1 cellular context compared by ENCODE assay signal in the genomic region with DNA sequence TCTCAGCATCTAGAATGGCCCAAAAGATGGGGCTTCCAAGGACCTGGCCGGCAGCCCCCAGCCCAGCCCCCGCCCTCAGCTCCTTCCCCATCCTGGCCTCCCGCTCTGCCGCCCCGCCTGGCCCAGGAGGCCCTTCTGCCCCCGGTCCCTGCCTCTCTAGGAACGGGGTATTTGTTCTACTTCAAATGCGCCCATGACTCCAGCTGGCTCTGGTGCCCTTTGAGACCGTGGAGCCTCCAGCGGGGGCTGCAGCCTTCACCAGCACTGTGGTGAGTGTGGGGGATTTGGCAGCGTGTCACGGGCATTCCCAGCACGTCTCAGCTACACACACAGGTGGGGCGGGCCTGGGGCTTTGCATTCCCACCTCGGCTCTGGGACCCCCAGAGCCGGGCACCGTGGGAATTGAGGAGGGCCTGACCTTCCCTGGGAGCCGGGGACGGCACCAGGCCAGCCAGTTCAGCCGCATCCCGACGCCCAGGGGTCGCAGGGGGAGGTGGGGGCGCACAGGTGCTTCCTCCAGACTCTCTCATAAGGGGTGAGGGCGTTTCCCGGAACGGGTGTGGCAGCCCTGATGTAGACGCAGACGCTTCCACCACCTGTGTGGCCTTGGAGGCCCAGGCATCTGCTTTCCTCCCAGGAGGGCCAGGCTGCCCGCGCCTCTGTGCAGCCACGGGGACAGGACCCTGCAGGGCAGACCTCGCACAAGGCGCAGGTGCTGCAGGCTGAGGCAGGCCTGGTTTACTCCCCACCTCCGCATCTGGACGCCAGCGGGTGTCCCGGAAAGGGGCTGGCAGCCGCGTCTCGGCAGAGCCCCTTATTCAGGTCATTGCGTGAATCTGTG.
TF ChIP-seq lines count a peak whose summit lies in the region.

No MANE protein-coding gene starts in this region.

TF ChIP-seq in GM23338, 12 proteins besides CTCF, POLR2A, EP300 and RAD21 (continued from another document):
- TF ChIP-seq, protein P1, sequence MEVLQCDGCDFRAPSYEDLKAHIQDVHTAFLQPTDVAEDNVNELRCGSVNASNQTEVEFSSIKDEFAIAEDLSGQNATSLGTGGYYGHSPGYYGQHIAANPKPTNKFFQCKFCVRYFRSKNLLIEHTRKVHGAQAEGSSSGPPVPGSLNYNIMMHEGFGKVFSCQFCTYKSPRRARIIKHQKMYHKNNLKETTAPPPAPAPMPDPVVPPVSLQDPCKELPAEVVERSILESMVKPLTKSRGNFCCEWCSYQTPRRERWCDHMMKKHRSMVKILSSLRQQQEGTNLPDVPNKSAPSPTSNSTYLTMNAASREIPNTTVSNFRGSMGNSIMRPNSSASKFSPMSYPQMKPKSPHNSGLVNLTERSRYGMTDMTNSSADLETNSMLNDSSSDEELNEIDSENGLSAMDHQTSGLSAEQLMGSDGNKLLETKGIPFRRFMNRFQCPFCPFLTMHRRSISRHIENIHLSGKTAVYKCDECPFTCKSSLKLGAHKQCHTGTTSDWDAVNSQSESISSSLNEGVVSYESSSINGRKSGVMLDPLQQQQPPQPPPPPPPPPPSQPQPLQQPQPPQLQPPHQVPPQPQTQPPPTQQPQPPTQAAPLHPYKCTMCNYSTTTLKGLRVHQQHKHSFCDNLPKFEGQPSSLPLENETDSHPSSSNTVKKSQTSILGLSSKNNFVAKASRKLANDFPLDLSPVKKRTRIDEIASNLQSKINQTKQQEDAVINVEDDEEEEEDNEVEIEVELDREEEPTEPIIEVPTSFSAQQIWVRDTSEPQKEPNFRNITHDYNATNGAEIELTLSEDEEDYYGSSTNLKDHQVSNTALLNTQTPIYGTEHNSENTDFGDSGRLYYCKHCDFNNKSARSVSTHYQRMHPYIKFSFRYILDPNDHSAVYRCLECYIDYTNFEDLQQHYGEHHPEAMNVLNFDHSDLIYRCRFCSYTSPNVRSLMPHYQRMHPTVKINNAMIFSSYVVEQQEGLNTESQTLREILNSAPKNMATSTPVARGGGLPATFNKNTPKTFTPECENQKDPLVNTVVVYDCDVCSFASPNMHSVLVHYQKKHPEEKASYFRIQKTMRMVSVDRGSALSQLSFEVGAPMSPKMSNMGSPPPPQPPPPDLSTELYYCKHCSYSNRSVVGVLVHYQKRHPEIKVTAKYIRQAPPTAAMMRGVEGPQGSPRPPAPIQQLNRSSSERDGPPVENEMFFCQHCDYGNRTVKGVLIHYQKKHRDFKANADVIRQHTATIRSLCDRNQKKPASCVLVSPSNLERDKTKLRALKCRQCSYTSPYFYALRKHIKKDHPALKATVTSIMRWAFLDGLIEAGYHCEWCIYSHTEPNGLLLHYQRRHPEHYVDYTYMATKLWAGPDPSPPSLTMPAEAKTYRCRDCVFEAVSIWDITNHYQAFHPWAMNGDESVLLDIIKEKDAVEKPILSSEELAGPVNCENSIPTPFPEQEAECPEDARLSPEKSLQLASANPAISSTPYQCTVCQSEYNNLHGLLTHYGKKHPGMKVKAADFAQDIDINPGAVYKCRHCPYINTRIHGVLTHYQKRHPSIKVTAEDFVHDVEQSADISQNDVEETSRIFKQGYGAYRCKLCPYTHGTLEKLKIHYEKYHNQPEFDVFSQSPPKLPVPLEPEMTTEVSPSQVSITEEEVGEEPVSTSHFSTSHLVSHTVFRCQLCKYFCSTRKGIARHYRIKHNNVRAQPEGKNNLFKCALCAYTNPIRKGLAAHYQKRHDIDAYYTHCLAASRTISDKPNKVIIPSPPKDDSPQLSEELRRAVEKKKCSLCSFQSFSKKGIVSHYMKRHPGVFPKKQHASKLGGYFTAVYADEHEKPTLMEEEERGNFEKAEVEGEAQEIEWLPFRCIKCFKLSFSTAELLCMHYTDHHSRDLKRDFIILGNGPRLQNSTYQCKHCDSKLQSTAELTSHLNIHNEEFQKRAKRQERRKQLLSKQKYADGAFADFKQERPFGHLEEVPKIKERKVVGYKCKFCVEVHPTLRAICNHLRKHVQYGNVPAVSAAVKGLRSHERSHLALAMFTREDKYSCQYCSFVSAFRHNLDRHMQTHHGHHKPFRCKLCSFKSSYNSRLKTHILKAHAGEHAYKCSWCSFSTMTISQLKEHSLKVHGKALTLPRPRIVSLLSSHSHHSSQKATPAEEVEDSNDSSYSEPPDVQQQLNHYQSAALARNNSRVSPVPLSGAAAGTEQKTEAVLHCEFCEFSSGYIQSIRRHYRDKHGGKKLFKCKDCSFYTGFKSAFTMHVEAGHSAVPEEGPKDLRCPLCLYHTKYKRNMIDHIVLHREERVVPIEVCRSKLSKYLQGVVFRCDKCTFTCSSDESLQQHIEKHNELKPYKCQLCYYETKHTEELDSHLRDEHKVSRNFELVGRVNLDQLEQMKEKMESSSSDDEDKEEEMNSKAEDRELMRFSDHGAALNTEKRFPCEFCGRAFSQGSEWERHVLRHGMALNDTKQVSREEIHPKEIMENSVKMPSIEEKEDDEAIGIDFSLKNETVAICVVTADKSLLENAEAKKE (CRISPR knock-in tag; IDR thresholded peaks at IDR 0.05) = no peak
- TF ChIP-seq, protein P2, sequence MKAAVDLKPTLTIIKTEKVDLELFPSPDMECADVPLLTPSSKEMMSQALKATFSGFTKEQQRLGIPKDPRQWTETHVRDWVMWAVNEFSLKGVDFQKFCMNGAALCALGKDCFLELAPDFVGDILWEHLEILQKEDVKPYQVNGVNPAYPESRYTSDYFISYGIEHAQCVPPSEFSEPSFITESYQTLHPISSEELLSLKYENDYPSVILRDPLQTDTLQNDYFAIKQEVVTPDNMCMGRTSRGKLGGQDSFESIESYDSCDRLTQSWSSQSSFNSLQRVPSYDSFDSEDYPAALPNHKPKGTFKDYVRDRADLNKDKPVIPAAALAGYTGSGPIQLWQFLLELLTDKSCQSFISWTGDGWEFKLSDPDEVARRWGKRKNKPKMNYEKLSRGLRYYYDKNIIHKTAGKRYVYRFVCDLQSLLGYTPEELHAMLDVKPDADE (IDR thresholded peaks at IDR 0.05) = no peak
- TF ChIP-seq CREB1 (CRISPR knock-in tag; IDR thresholded peaks at IDR 0.05; ENCODE audit: low read depth) = no peak
- TF ChIP-seq, protein P3, sequence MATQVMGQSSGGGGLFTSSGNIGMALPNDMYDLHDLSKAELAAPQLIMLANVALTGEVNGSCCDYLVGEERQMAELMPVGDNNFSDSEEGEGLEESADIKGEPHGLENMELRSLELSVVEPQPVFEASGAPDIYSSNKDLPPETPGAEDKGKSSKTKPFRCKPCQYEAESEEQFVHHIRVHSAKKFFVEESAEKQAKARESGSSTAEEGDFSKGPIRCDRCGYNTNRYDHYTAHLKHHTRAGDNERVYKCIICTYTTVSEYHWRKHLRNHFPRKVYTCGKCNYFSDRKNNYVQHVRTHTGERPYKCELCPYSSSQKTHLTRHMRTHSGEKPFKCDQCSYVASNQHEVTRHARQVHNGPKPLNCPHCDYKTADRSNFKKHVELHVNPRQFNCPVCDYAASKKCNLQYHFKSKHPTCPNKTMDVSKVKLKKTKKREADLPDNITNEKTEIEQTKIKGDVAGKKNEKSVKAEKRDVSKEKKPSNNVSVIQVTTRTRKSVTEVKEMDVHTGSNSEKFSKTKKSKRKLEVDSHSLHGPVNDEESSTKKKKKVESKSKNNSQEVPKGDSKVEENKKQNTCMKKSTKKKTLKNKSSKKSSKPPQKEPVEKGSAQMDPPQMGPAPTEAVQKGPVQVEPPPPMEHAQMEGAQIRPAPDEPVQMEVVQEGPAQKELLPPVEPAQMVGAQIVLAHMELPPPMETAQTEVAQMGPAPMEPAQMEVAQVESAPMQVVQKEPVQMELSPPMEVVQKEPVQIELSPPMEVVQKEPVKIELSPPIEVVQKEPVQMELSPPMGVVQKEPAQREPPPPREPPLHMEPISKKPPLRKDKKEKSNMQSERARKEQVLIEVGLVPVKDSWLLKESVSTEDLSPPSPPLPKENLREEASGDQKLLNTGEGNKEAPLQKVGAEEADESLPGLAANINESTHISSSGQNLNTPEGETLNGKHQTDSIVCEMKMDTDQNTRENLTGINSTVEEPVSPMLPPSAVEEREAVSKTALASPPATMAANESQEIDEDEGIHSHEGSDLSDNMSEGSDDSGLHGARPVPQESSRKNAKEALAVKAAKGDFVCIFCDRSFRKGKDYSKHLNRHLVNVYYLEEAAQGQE (IDR thresholded peaks at IDR 0.05; ENCODE audit: unreplicated experiment) = no peak
- TF ChIP-seq JUNB (IDR thresholded peaks at IDR 0.05; ENCODE audit: unreplicated experiment) = no peak
